ENCODE assay signal across 18 cellular contexts in the genomic region with DNA sequence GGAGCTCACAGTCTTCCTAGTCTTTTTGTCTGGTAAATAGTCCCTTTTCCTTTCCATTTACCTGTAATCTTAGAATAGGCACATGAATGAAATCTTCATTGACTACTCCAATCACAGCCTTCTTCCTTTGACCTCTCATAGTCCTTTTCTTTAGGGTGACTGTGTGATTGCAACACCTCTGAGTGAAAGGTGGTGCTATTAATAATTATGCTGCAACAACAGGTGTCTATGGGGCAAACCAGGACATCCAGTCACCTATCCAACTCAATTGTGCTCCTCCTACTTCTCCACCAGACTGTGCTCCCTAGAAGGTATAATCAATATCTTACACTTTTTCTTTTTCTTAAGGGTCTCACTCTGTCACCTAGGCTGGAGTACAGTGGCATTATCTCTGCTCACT. TPM values are rescaled to one million over a fixed set of nuclear protein-coding genes. Genes with fewer than 3 reads are reported as not detected.
A peak's percentile ranks its signal among the peaks of the same experiment; 100 is the strongest.
DNase-seq lines count a peak whose midpoint lies in the region; ATAC-seq and TF ChIP-seq lines count a peak whose summit lies in the region.
"Had no signal": no experiment of that assay in that cellular context is flagged by ENCODE, and none has a peak within 500 bp of the region (broad histone marks: within the 10 kb centered on the region; RNA-seq: fewer than 3 reads in every experiment).

No MANE protein-coding gene starts in this region.

- POLR2A ChIA-PET in MCF 10A (lab: Yijun Ruan, JAX): no interaction called here

- peak; percentile 41 for DNase-seq in MCF 10A (ENCODE audit: unreplicated experiment)
- DNase-seq in mammary epithelial cell: no peak
- no peak for DNase-seq in T-helper 17 cell
- DNase-seq in immature natural killer cell: no peak
- no peak for DNase-seq in suprapubic skin (ENCODE audit: low spot score in 2 of 2)
- DNase-seq in right cardiac atrium: no peak
- no peak for DNase-seq in left colon
- DNase-seq: dermis blood vessel endothelial cell, foreskin melanocyte, kidney glomerular epithelial cell, mesenchymal stem cell, MV-4-11, NCI-H2081, NCI-H446 treated with DMSO at 0.1 percent for 48 hours, tibial artery had no signal

- BruUV-seq in MCF 10A (replicated peaks; lab: Mats Ljungman, UMichigan): no TSS peak
- no TSS peak for BruUV-seq in mammary epithelial cell (replicated peaks; lab: Mats Ljungman, UMichigan)

- TF ChIP-seq EP300 in suprapubic skin (IDR thresholded peaks at IDR 0.05): no peak

- H3K4me3 ChIP-seq in mammary epithelial cell (replicated peaks in 1 of 3; ENCODE audit: insufficient read depth in 1 of 3, low read depth in 2 of 3, low read length in 3 of 3) (no peak overlapping the region), suprapubic skin (no peak overlapping the region), right cardiac atrium (ENCODE audit: low read length) (no peak overlapping the region)
- H3K4me3 ChIP-seq: K562, tibial artery had no signal

- H3K27ac Mint-ChIP-seq in MCF 10A (ENCODE audit: low read depth, unreplicated experiment): no peak overlapping the region
- H3K27ac Mint-ChIP-seq in T-helper 17 cell: peak overlapping the region; percentile 99
- peak overlapping the region; percentile 93 to 99 (median 98) for H3K27ac Mint-ChIP-seq in immature natural killer cell

- H3K4me1 Mint-ChIP-seq in MCF 10A (ENCODE audit: insufficient read depth, unreplicated experiment): peaks cover 27% of the 10 kb centered on the region
- H3K4me1 Mint-ChIP-seq in T-helper 17 cell: peaks cover 76% of the 10 kb centered on the region
- peaks cover 98 to 99% of the 10 kb centered on the region in 2 donors for H3K4me1 Mint-ChIP-seq in immature natural killer cell

- TF ChIP-seq CTCF in MCF 10A (IDR thresholded peaks at IDR 0.05; ENCODE audit: unreplicated experiment) (no peak), mammary epithelial cell (conservative IDR thresholded peaks at IDR 0.05 in 1 of 2, IDR thresholded peaks at IDR 0.05 in 1 of 2; ENCODE audit: extremely low read depth in 1 of 2, insufficient read depth in 1 of 2, low read depth in 1 of 2, low read length in 2 of 2) (no peak), suprapubic skin (IDR thresholded peaks at IDR 0.05) (no peak)

- H3K4me3 Mint-ChIP-seq in MCF 10A (ENCODE audit: unreplicated experiment): no peak overlapping the region
- H3K4me3 Mint-ChIP-seq in T-helper 17 cell: peak overlapping the region; percentile 64
- H3K4me3 Mint-ChIP-seq in immature natural killer cell: peak overlapping the region in 3 of 5 donors; percentile 27 to 58 (median 41)

- intact Hi-C loops in MCF 10A (cut with micrococcal nuclease): no loop called here
- intact Hi-C loops in mammary epithelial cell (cut with micrococcal nuclease): loop anchor here (10.0 kb wide), 1 partner anchor 1992 kb away; no protein-coding TSS in a partner anchor
- intact Hi-C loops in right cardiac atrium (cut with DNase I): no loop called here
- intact Hi-C loops in left colon (cut with DNase I, micrococcal nuclease): no loop called here

- CTCF ChIA-PET in MCF 10A (lab: Yijun Ruan, JAX) (interaction anchor here (0.5 kb wide), 1 partner anchor 111 kb away, joined by 3 read pairs; no protein-coding TSS in a partner anchor), mammary epithelial cell (lab: Charles Lee; ENCODE audit: low non-redundant PET) (no interaction called here)

- H3K36me3 Mint-ChIP-seq in MCF 10A (ENCODE audit: insufficient read depth, unreplicated experiment) (no peaks in the 10 kb centered on the region), T-helper 17 cell (ENCODE audit: low read depth) (peaks cover 16% of the 10 kb centered on the region), immature natural killer cell (peaks cover 6 to 26% (median 23%) of the 10 kb centered on the region in 3 donors)

- no peak overlapping the region for H3K27ac ChIP-seq in mammary epithelial cell (ENCODE audit: insufficient read depth, low read depth, low read length)
- peak overlapping the region; percentile 35 for H3K27ac ChIP-seq in suprapubic skin
- no peak overlapping the region for H3K27ac ChIP-seq in right cardiac atrium (ENCODE audit: low read length)
- H3K27ac ChIP-seq: tibial artery had no signal

- H3K36me3 ChIP-seq in mammary epithelial cell (ENCODE audit: insufficient read depth, low read length) (no peaks in the 10 kb centered on the region), suprapubic skin (no peaks in the 10 kb centered on the region)
- H3K36me3 ChIP-seq: tibial artery had no signal

- H3K9me3 Mint-ChIP-seq in MCF 10A (ENCODE audit: unreplicated experiment) (peaks cover 9% of the 10 kb centered on the region), immature natural killer cell (no peaks in the 10 kb centered on the region)

- peaks cover 9% of the 10 kb centered on the region for H3K4me1 ChIP-seq in mammary epithelial cell (ENCODE audit: insufficient read depth, low read length)
- peaks cover 29% of the 10 kb centered on the region for H3K4me1 ChIP-seq in suprapubic skin
- peaks cover 2% of the 10 kb centered on the region for H3K4me1 ChIP-seq in right cardiac atrium (ENCODE audit: control insufficient read depth, insufficient read depth, low read length)

- no peaks in the 10 kb centered on the region for H3K79me2 ChIP-seq in mammary epithelial cell (ENCODE audit: insufficient read depth, low read length)

- ATAC-seq in T-helper 17 cell: no peak
- no peak for ATAC-seq in right cardiac atrium
- no peak for ATAC-seq in left colon
- no peak for ATAC-seq in HG02884 (IDR thresholded peaks at IDR 0.05; ENCODE audit: unreplicated experiment)
- ATAC-seq: K562, SK-N-SH treated with all-trans-retinoic acid at 6 μM for 48 hours had no signal

- dilution Hi-C loops in mammary epithelial cell (cut with HindIII; ENCODE audit: low sequenced_read_pairs): no loop called here

- TF ChIP-seq POLR2A in suprapubic skin (IDR thresholded peaks at IDR 0.05): no peak

- H3K27me3 ChIP-seq in mammary epithelial cell (ENCODE audit: insufficient read depth, low read length) (peaks cover 13% of the 10 kb centered on the region), suprapubic skin (no peaks in the 10 kb centered on the region), right cardiac atrium (ENCODE audit: control insufficient read depth, insufficient read depth) (no peaks in the 10 kb centered on the region)
- H3K27me3 ChIP-seq: tibial artery had no signal

- H3K9ac ChIP-seq in mammary epithelial cell (ENCODE audit: insufficient read depth, low read length): no peak overlapping the region

- H3K9me3 ChIP-seq in mammary epithelial cell (replicated peaks; ENCODE audit: insufficient read depth, low read length) (no peaks in the 10 kb centered on the region), T-helper 17 cell (ENCODE audit: control insufficient read depth, low read length, poor library complexity, severe bottlenecking) (no peaks in the 10 kb centered on the region), suprapubic skin (no peaks in the 10 kb centered on the region), right cardiac atrium (ENCODE audit: control insufficient read depth, low read length) (peaks cover 3% of the 10 kb centered on the region)

- H3K27me3 Mint-ChIP-seq in MCF 10A (ENCODE audit: insufficient read depth, unreplicated experiment) (no peaks in the 10 kb centered on the region), T-helper 17 cell (no peaks in the 10 kb centered on the region), immature natural killer cell (ENCODE audit: low read depth in 3 of 3) (peaks cover 5 to 16% (median 5%) of the 10 kb centered on the region in 3 donors)

- H4K20me1 ChIP-seq in mammary epithelial cell (ENCODE audit: insufficient read depth, low read length): no peaks in the 10 kb centered on the region

- no peak overlapping the region for H2AFZ ChIP-seq in mammary epithelial cell (ENCODE audit: low read depth, low read length)

- H3K4me2 ChIP-seq in mammary epithelial cell (ENCODE audit: insufficient read depth, low read depth, low read length): no peak overlapping the region

- in situ Hi-C loops in mammary epithelial cell (cut with MboI; ENCODE audit: low sequenced_read_pairs in 2 of 2): no loop called here

RNA-seq across cellular contexts. Expression of gene RIPOR2, which starts 29.4 kb away (rescaled TPM):
- total RNA-seq in MCF 10A (2022) (3.5 and 4.9 TPM in 2 replicates), mammary epithelial cell (under 1 TPM; under 0.01 to 0.19 TPM), T-helper 17 cell (100 to 1,000 TPM; 296 to 364 TPM), suprapubic skin (10 to 100 TPM in 3 of 4 donors, 1 to 10 TPM in 1; 3.8 to 12.8 (median 11.4) TPM), right cardiac atrium (1 to 10 TPM; 2.1 to 2.9 (median 2.4) TPM), left colon (1 to 10 TPM; 1.7 to 2.8 TPM)
- polyA plus RNA-seq in mammary epithelial cell (0.16 TPM), immature natural killer cell (100 to 1,000 TPM; 262 to 392 (median 334) TPM), right cardiac atrium (0.59 TPM)
- not detected for polyA minus RNA-seq in mammary epithelial cell

Comparison
In these comparisons a context has a peak if more than half of its experiments do, and no peak if none do; other contexts are left out.
1. RNA of gene RIPOR2, which starts 29.4 kb away (total RNA-seq): 296 to 364 TPM in T-helper 17 cell; 3.8 to 12.8 TPM in suprapubic skin, 3.5 to 4.9 TPM in MCF 10A, 1.7 to 2.8 TPM in left colon, 2.1 to 2.9 TPM in right cardiac atrium and under 0.01 to 0.19 TPM in mammary epithelial cell; every median in the first group is over 10 times any median in the second.